ENCODE assay signal across 2 cellular contexts in the genomic region with DNA sequence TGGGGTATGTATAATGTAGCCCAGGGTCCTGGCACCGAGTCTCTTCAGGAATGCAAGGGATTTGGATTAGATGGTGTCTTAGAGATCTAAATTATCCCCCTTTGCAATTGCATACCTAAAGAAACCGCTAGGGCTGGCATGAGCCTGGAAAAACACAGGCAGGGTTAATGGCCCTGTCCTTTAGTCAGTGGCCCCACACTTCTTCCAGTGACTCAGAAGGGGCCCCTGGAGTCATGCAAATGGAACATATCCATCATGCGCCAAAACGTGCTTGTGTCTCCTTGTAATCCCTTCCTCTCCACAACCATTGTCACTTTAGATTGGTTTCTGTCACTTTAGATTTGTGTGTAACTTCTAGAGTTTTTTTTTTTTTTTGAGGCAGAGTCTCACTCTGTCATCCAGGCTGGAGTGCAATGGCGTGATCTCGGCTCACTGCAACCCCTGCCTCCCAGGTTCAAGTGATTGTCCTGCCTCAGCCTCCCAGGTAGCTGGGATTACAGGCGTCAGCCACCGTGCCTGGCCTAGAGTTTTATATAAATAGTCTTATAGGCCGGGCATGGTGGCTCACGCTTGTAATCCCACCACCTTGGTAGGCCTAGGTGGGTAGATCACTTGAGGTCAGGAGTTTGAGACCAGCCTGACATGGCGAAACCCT.
TF ChIP-seq lines count a peak whose summit lies in the region.

No MANE protein-coding gene starts in this region.

TF ChIP-seq in A549, 52 proteins besides CTCF, POLR2A, EP300 and RAD21:
- no peak for TF ChIP-seq RCOR1 (IDR thresholded peaks at IDR 0.05; ENCODE audit: low read depth, low read length)
- TF ChIP-seq ESRRA (IDR thresholded peaks at IDR 0.05; ENCODE audit: borderline replicate concordance, low read length): no peak
- no peak for TF ChIP-seq EHMT2 (IDR thresholded peaks at IDR 0.05; ENCODE audit: low read depth)
- no peak for TF ChIP-seq HDAC2 (IDR thresholded peaks at IDR 0.05)
- TF ChIP-seq FOSB (CRISPR knock-in tag; IDR thresholded peaks at IDR 0.05): no peak
- TF ChIP-seq POLR2AphosphoS2 (conservative IDR thresholded peaks at IDR 0.05; ENCODE audit: low read length): no peak
- no peak for TF ChIP-seq CBX2 (IDR thresholded peaks at IDR 0.05; ENCODE audit: borderline replicate concordance, low read depth)
- TF ChIP-seq KDM1A (IDR thresholded peaks at IDR 0.05; ENCODE audit: low read depth): no peak
- no peak for TF ChIP-seq SMC3 (IDR thresholded peaks at IDR 0.05)
- TF ChIP-seq NR3C1 (IDR thresholded peaks at IDR 0.05): no peak
- TF ChIP-seq SREBF2 (IDR thresholded peaks at IDR 0.05): no peak
- TF ChIP-seq MAZ (IDR thresholded peaks at IDR 0.05; ENCODE audit: borderline replicate concordance, low read depth, low read length): no peak
- TF ChIP-seq NFE2L2 (conservative IDR thresholded peaks at IDR 0.05; ENCODE audit: low read length): no peak
- no peak for TF ChIP-seq ZFP36 (IDR thresholded peaks at IDR 0.05; ENCODE audit: borderline replicate concordance, partially characterized antibody)
- TF ChIP-seq GATA3 (IDR thresholded peaks at IDR 0.05; ENCODE audit: borderline replicate concordance): no peak
- no peak for TF ChIP-seq CBX8 (IDR thresholded peaks at IDR 0.05)

TF ChIP-seq in GM12878, 131 proteins besides CTCF, POLR2A, EP300 and RAD21:
- TF ChIP-seq, protein P1, sequence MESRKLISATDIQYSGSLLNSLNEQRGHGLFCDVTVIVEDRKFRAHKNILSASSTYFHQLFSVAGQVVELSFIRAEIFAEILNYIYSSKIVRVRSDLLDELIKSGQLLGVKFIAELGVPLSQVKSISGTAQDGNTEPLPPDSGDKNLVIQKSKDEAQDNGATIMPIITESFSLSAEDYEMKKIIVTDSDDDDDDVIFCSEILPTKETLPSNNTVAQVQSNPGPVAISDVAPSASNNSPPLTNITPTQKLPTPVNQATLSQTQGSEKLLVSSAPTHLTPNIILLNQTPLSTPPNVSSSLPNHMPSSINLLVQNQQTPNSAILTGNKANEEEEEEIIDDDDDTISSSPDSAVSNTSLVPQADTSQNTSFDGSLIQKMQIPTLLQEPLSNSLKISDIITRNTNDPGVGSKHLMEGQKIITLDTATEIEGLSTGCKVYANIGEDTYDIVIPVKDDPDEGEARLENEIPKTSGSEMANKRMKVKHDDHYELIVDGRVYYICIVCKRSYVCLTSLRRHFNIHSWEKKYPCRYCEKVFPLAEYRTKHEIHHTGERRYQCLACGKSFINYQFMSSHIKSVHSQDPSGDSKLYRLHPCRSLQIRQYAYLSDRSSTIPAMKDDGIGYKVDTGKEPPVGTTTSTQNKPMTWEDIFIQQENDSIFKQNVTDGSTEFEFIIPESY (IDR thresholded peaks at IDR 0.05): no peak
- no peak for TF ChIP-seq FOS (IDR thresholded peaks at IDR 0.05; ENCODE audit: borderline replicate concordance, extremely low read depth, insufficient read length)
TF ChIP-seq in GM12878: peak in this region for 0.
